In genomic region chr13:91247768-91248167, GRCh38 we compare ENCODE assay signal across 11 cellular contexts.
DNase-seq lines count a peak whose midpoint lies in the region; ATAC-seq, FAIRE-seq and TF ChIP-seq lines count a peak whose summit lies in the region.
"Had no signal": no experiment of that assay in that cellular context is flagged by ENCODE, and none has a peak within 500 bp of the region (broad histone marks: within the 10 kb centered on the region; RNA-seq: fewer than 3 reads in every experiment).

No MANE protein-coding gene starts in this region.

- peaks cover 11 to 23% of the 10 kb centered on the region in 2 donors for H3K27me3 Mint-ChIP-seq in effector memory CD8-positive, alpha-beta T cell

- no peak overlapping the region for H3K27ac ChIP-seq in RWPE2 (ENCODE audit: poor library complexity, severe bottlenecking)
- no peak overlapping the region for H3K27ac ChIP-seq in foreskin keratinocyte
- H3K27ac ChIP-seq: thyroid gland had no signal

- no peak overlapping the region for H3K27ac Mint-ChIP-seq in effector memory CD8-positive, alpha-beta T cell

- H3K36me3 ChIP-seq in H7 (replicated peaks; ENCODE audit: control insufficient read depth, insufficient read depth, low read length), result no peaks in the 10 kb centered on the region
- H3K36me3 ChIP-seq in RWPE2 (ENCODE audit: low read depth), result no peaks in the 10 kb centered on the region
- H3K36me3 ChIP-seq: thyroid gland had no signal

- H3K4me3 ChIP-seq in H7 (ENCODE audit: insufficient read depth, low read depth, low read length) (no peak overlapping the region), RWPE2 (ENCODE audit: severe bottlenecking) (no peak overlapping the region)
- H3K4me3 ChIP-seq: thyroid gland had no signal

- no peak for ATAC-seq in RWPE2 (ENCODE audit: low read depth)
- ATAC-seq in foreskin keratinocyte, result no peak
- no peak for ATAC-seq in HG02678 (IDR thresholded peaks at IDR 0.05; ENCODE audit: unreplicated experiment)
- no peak for ATAC-seq in effector memory CD8-positive, alpha-beta T cell (replicated peaks)

- no peaks in the 10 kb centered on the region for H3K27me3 ChIP-seq in H7 (ENCODE audit: control insufficient read depth, insufficient read depth, low read length)
- H3K27me3 ChIP-seq in RWPE2 (ENCODE audit: insufficient read depth, poor library complexity, severe bottlenecking), result peaks cover 14% of the 10 kb centered on the region
- H3K27me3 ChIP-seq in foreskin keratinocyte, result no peaks in the 10 kb centered on the region
- H3K27me3 ChIP-seq: thyroid gland had no signal

- H3K4me1 ChIP-seq in RWPE2 (ENCODE audit: insufficient read depth, poor library complexity, severe bottlenecking), result no peaks in the 10 kb centered on the region
- no peaks in the 10 kb centered on the region for H3K4me1 ChIP-seq in foreskin keratinocyte
- H3K4me1 ChIP-seq: thyroid gland had no signal

- H3K36me3 Mint-ChIP-seq in effector memory CD8-positive, alpha-beta T cell (ENCODE audit: insufficient read depth), result no peaks in the 10 kb centered on the region

- FAIRE-seq in A204.1 (lab: Jason Lieb, UNC), result peak; percentile 94

- DNase-seq in H7 (peak; percentile 11), RWPE2 (ENCODE audit: low spot score) (no peak), foreskin keratinocyte (no peak), activated gamma-delta T cell (lab: John Stamatoyannopoulos, UW) (no peak), NCI-H128 (lab: John Stamatoyannopoulos, UW; ENCODE audit: unreplicated experiment) (no peak)
- no peak for DNase-seq in effector memory CD8-positive, alpha-beta T cell
- DNase-seq: cortex of kidney, left colon, thyroid gland had no signal

- TF ChIP-seq CTCF in RWPE2 (IDR thresholded peaks at IDR 0.05; ENCODE audit: poor library complexity, severe bottlenecking) (peak; percentile 30), foreskin keratinocyte (conservative IDR thresholded peaks at IDR 0.05) (peak; percentile 27)

- H3K9me3 Mint-ChIP-seq in effector memory CD8-positive, alpha-beta T cell, result no peaks in the 10 kb centered on the region

- H3K4me3 Mint-ChIP-seq in effector memory CD8-positive, alpha-beta T cell, result no peak overlapping the region

- no peaks in the 10 kb centered on the region for H3K4me1 Mint-ChIP-seq in effector memory CD8-positive, alpha-beta T cell (ENCODE audit: low read depth in 2 of 2)

- H3K9me3 ChIP-seq in RWPE2 (ENCODE audit: severe bottlenecking), result no peaks in the 10 kb centered on the region
- H3K9me3 ChIP-seq: thyroid gland had no signal
